ENCODE assay signal across 17 cellular contexts in genomic region chr3:87398226-87398774, GRCh38.
DNase-seq lines count a peak whose midpoint lies in the region; FAIRE-seq and TF ChIP-seq lines count a peak whose summit lies in the region.
"Had no signal": no experiment of that assay in that cellular context is flagged by ENCODE, and none has a peak within 500 bp of the region (broad histone marks: within the 10 kb centered on the region; RNA-seq: fewer than 3 reads in every experiment).

No MANE protein-coding gene starts in this region.

- H3K36me3 ChIP-seq in breast epithelium (no peaks in the 10 kb centered on the region), SJSA1 (no peaks in the 10 kb centered on the region), H1 (ENCODE audit: control insufficient read depth in 2 of 4, insufficient read depth in 4 of 4, low read length in 3 of 4) (no peaks in the 10 kb centered on the region), testis (ENCODE audit: low read depth, missing control alignments) (no peaks in the 10 kb centered on the region)
- H3K36me3 ChIP-seq: BLaER1 had no signal

- intact Hi-C loops in MCF 10A (cut with micrococcal nuclease) (no loop called here), breast epithelium (cut with DNase I; ENCODE audit: low total_unique reads) (no loop called here), testis (cut with DNase I; ENCODE audit: low total_unique reads) (no loop called here), head of caudate nucleus (cut with DNase I) (no loop called here)

- CTCF ChIA-PET in MCF 10A (lab: Yijun Ruan, JAX): interaction anchor here (0.5 to 0.8 kb wide), 4 partner anchors 46 to 845 kb away, joined by 3 to 4 read pairs (median 4); no protein-coding TSS in a partner anchor
- CTCF ChIA-PET in H1 (lab: Charles Lee; ENCODE audit: partially characterized antibody): no interaction called here

- FAIRE-seq in H1 (lab: Jason Lieb, UNC): no peak
- FAIRE-seq: H54 had no signal

- no peak overlapping the region for H3K23ac ChIP-seq in H1 (ENCODE audit: insufficient read length)

- DNase-seq in MCF 10A (ENCODE audit: unreplicated experiment) (peak; percentile 1), breast epithelium (ENCODE audit: low spot score in 2 of 2) (no peak), SJSA1 (ENCODE audit: low read depth in 1 of 2, low spot score in 2 of 2) (no peak), H1 (ENCODE audit: low read depth in 1 of 2, low spot score in 2 of 2) (no peak), skeletal muscle cell (ENCODE audit: low read depth) (peak; percentile 1), testis (no peak), head of caudate nucleus (no peak)
- no peak for DNase-seq in stimulated activated CD4-positive, alpha-beta T cell treated with anti-CD3 and anti-CD28 coated beads, Interleukin-1b, Interleukin-23, amount 100 ng/mL, for 48 hours
- DNase-seq: AML-193; Caco-2; CD8-positive, alpha-beta memory T cell; DND-41; GDM1 had no signal

- no peaks in the 10 kb centered on the region for H3K79me2 ChIP-seq in H1 (ENCODE audit: control insufficient read depth in 1 of 2, insufficient read depth in 2 of 2, low read length in 2 of 2)

- H3K9me3 Mint-ChIP-seq in MCF 10A (ENCODE audit: unreplicated experiment): peaks cover 7% of the 10 kb centered on the region

- no peak overlapping the region for H3K4me2 ChIP-seq in H1 (ENCODE audit: insufficient read depth in 1 of 2, low read depth in 2 of 2, low read length in 2 of 2)
- H3K4me2 ChIP-seq: BLaER1 had no signal

- no peak overlapping the region for H2AK5ac ChIP-seq in H1 (ENCODE audit: low read depth, low read length)

- no peaks in the 10 kb centered on the region for H3K4me1 Mint-ChIP-seq in MCF 10A (ENCODE audit: insufficient read depth, unreplicated experiment)
- H3K4me1 Mint-ChIP-seq: CD8-positive, alpha-beta memory T cell had no signal

- H4K91ac ChIP-seq in H1 (replicated peaks; ENCODE audit: insufficient read length, low read length): no peak overlapping the region

- H3K4ac ChIP-seq in H1 (replicated peaks; ENCODE audit: insufficient read length, low read depth, low read length): no peak overlapping the region

- no peaks in the 10 kb centered on the region for H3K36me3 Mint-ChIP-seq in MCF 10A (ENCODE audit: insufficient read depth, unreplicated experiment)
- H3K36me3 Mint-ChIP-seq: CD8-positive, alpha-beta memory T cell had no signal

- no peak overlapping the region for H2BK12ac ChIP-seq in H1 (ENCODE audit: low read depth, low read length)

- H3K27ac Mint-ChIP-seq in MCF 10A (ENCODE audit: low read depth, unreplicated experiment): no peak overlapping the region

- H3K4me3 ChIP-seq in breast epithelium (no peak overlapping the region), SJSA1 (no peak overlapping the region), H1 (ENCODE audit: extremely low read depth in 1 of 4, insufficient read depth in 2 of 4, low read depth in 3 of 4, low read length in 4 of 4) (no peak overlapping the region), skeletal muscle cell (ENCODE audit: low read depth, low read length) (no peak overlapping the region), testis (no peak overlapping the region)
- H3K4me3 ChIP-seq: BLaER1 had no signal

- H4K5ac ChIP-seq in H1 (ENCODE audit: insufficient read length, low read depth, low read length): no peak overlapping the region

- no peaks in the 10 kb centered on the region for H3K23me2 ChIP-seq in H1 (ENCODE audit: low read depth, low read length)

- no peak overlapping the region for H3K14ac ChIP-seq in H1 (ENCODE audit: insufficient read length)

- POLR2A ChIA-PET in MCF 10A (lab: Yijun Ruan, JAX) (no interaction called here), H1 (lab: Charles Lee; ENCODE audit: partially characterized antibody) (no interaction called here)

- no peak overlapping the region for H2BK5ac ChIP-seq in H1 (ENCODE audit: low read depth, low read length)

- H2BK120ac ChIP-seq in H1 (replicated peaks; ENCODE audit: low read depth, low read length): no peak overlapping the region

- no peaks in the 10 kb centered on the region for H3K27me3 ChIP-seq in breast epithelium
- H3K27me3 ChIP-seq in SJSA1 (replicated peaks): no peaks in the 10 kb centered on the region
- no peaks in the 10 kb centered on the region for H3K27me3 ChIP-seq in H1 (replicated peaks in 1 of 4; ENCODE audit: control insufficient read depth in 3 of 4, extremely low read depth in 1 of 4, insufficient read depth in 3 of 4, low read length in 3 of 4)
- no peaks in the 10 kb centered on the region for H3K27me3 ChIP-seq in testis
- H3K27me3 ChIP-seq: BLaER1 had no signal

- no peak overlapping the region for H3K27ac ChIP-seq in breast epithelium
- H3K27ac ChIP-seq in SJSA1: peak overlapping the region; percentile 15; the same call in 1 of the 2 replicates
- H3K27ac ChIP-seq in H1 (ENCODE audit: low read depth, low read length): no peak overlapping the region
- H3K27ac ChIP-seq in testis: no peak overlapping the region
- H3K27ac ChIP-seq: 22Rv1, BLaER1, HL-60 had no signal

- no peak overlapping the region for H2BK15ac ChIP-seq in H1 (ENCODE audit: low read length)

- H4K20me1 ChIP-seq in H1 (replicated peaks in 1 of 2; ENCODE audit: control insufficient read depth in 1 of 2, insufficient read depth in 2 of 2, low read length in 2 of 2): no peaks in the 10 kb centered on the region
- H4K20me1 ChIP-seq: BLaER1 had no signal

- H2BK20ac ChIP-seq in H1 (ENCODE audit: low read length): no peak overlapping the region

- TF ChIP-seq RAD21 in H1 (IDR thresholded peaks at IDR 0.05 in 1 of 2, conservative IDR thresholded peaks at IDR 0.05 in 1 of 2; ENCODE audit: low read depth in 2 of 2, low read length in 2 of 2): no peak

- H2AFZ ChIP-seq in H1 (ENCODE audit: low read length): no peak overlapping the region

- H3K27me3 Mint-ChIP-seq in MCF 10A (ENCODE audit: insufficient read depth, unreplicated experiment): no peaks in the 10 kb centered on the region
- H3K27me3 Mint-ChIP-seq: CD8-positive, alpha-beta memory T cell had no signal

- H3K4me3 Mint-ChIP-seq in MCF 10A (ENCODE audit: unreplicated experiment): no peak overlapping the region
- H3K4me3 Mint-ChIP-seq: CD8-positive, alpha-beta memory T cell had no signal

- TF ChIP-seq EP300 in H1 (IDR thresholded peaks at IDR 0.05; ENCODE audit: borderline replicate concordance in 1 of 2, low read depth in 2 of 2, low read length in 2 of 2): no peak

- H3K4me1 ChIP-seq in breast epithelium: no peaks in the 10 kb centered on the region
- peaks cover 15% of the 10 kb centered on the region for H3K4me1 ChIP-seq in SJSA1 (replicated peaks)
- H3K4me1 ChIP-seq in H1 (replicated peaks in 1 of 4; ENCODE audit: control insufficient read depth in 3 of 4, insufficient read depth in 4 of 4, low read length in 3 of 4): no peaks in the 10 kb centered on the region
- no peaks in the 10 kb centered on the region for H3K4me1 ChIP-seq in testis
- H3K4me1 ChIP-seq: BLaER1, Caco-2 had no signal

- H3K18ac ChIP-seq in H1 (ENCODE audit: extremely low read depth, low read length): no peak overlapping the region

- peaks cover 0 to 10% of the 10 kb centered on the region in 2 donors for H3K9me3 ChIP-seq in breast epithelium
- H3K9me3 ChIP-seq in SJSA1 (replicated peaks): no peaks in the 10 kb centered on the region
- no peaks in the 10 kb centered on the region for H3K9me3 ChIP-seq in H1 (ENCODE audit: insufficient read depth in 2 of 2, low read depth in 1 of 2, low read length in 1 of 2)
- no peaks in the 10 kb centered on the region for H3K9me3 ChIP-seq in testis
- H3K9me3 ChIP-seq: BLaER1, Caco-2 had no signal

- TF ChIP-seq POLR2A in breast epithelium (IDR thresholded peaks at IDR 0.05) (no peak), H1 (IDR thresholded peaks at IDR 0.05; ENCODE audit: control extremely low read depth in 1 of 2, low read depth in 2 of 2, low read length in 2 of 2) (no peak), testis (IDR thresholded peaks at IDR 0.05) (no peak)

- no peaks in the 10 kb centered on the region for H3K79me1 ChIP-seq in H1 (ENCODE audit: low read depth, low read length)

- H3K56ac ChIP-seq in H1 (replicated peaks; ENCODE audit: insufficient read length, low read depth, low read length): no peak overlapping the region

- no peak overlapping the region for H3K9ac ChIP-seq in H1 (replicated peaks in 1 of 4; ENCODE audit: extremely low read depth in 1 of 4, low read depth in 3 of 4, low read length in 3 of 4)
- H3K9ac ChIP-seq: BLaER1 had no signal

- no TSS peak for BruUV-seq in MCF 10A (replicated peaks; lab: Mats Ljungman, UMichigan)

- 79% methylated on average over 4 of the region's 4 CpGs; no CpG with 5 or more reads in 1 of the 2 experiments for WGBS in H1 (ENCODE audit: extremely low coverage in 1 of 2, insufficient coverage in 1 of 2, insufficient read length in 1 of 2, insufficient replicate concordance in 2 of 2, low coverage in 1 of 2, low lambda C conversion rate in 2 of 2, missing lambda C conversion rate in 1 of 2), 2 experiments
- 60 to 81% methylated on average over 4 of the region's 4 CpGs for WGBS in testis, 2 donors

- TF ChIP-seq CTCF in MCF 10A (IDR thresholded peaks at IDR 0.05; ENCODE audit: unreplicated experiment): no peak
- TF ChIP-seq CTCF in breast epithelium (IDR thresholded peaks at IDR 0.05): no peak
- no peak for TF ChIP-seq CTCF in H1 (IDR thresholded peaks at IDR 0.05; ENCODE audit: control extremely low read depth in 1 of 3, insufficient read depth in 1 of 3, low read depth in 1 of 3, low read length in 3 of 3)
- no peak for TF ChIP-seq CTCF in testis (IDR thresholded peaks at IDR 0.05)

- no peak overlapping the region for H4K8ac ChIP-seq in H1 (ENCODE audit: extremely low read depth, insufficient read depth, low read length)

TF ChIP-seq in H1, 55 proteins besides CTCF, POLR2A, EP300 and RAD21:
- peak; percentile 45; the same call in 1 of the 2 replicates for TF ChIP-seq CEBPB (IDR thresholded peaks at IDR 0.05; ENCODE audit: low read depth, low read length)
- no peak for TF ChIP-seq PHF8 (conservative IDR thresholded peaks at IDR 0.05; ENCODE audit: low read depth, low read length)
TF ChIP-seq in H1: peak in this region for 1.

Comparison
In these comparisons a context has a peak if more than half of its experiments do, and no peak if none do; other contexts are left out.
1. DNase-seq: peak in MCF 10A (single experiment) and skeletal muscle cell (single experiment); none in breast epithelium (0 of 2), SJSA1 (0 of 2), H1 (0 of 2), testis (single experiment), stimulated activated CD4-positive, alpha-beta T cell treated with anti-CD3 and anti-CD28 coated beads, Interleukin-1b, Interleukin-23, amount 100 ng/mL, for 48 hours (single experiment) and head of caudate nucleus (0 of 42).